Comparison of ENCODE assay signal across 31 cellular contexts in the genomic region with DNA sequence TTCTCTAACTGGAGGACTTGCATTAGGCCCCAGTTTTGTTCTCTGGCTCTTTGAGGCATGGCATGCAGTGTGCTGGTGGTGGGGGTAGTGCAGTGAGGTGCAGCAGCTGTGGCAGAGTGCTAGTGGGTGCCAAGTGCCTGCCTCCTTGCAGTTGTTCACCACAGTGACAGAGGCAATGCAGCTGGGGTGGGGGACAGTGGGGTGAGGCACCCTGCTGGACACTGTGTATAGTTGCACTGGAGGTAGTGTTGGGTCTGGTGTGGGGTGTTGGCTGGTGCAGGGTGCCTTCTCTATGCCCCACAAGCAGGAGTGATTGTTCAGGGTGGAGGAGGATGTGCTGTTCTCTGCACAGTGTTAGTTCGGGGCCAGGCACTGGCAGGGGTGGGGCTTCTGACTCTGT. TPM values are rescaled to one million over a fixed set of nuclear protein-coding genes. Genes with fewer than 3 reads are reported as not detected.
"Had no signal": no experiment of that assay in that cellular context is flagged by ENCODE, and none has a peak within 500 bp of the region (broad histone marks: within the 10 kb centered on the region; RNA-seq: fewer than 3 reads in every experiment).

No MANE protein-coding gene starts in this region.

- DNase-seq: effector CD4-positive, alpha-beta T cell; heart left ventricle; hippocampal formation; kidney glomerular epithelial cell; mesendoderm; naive thymus-derived CD4-positive, alpha-beta T cell; nucleus accumbens; ovary; sigmoid colon; stimulated activated CD4-positive, alpha-beta T cell treated with anti-CD3 and anti-CD28 coated beads, Interleukin-2, amount 100 ng/mL, for 24 hours; stimulated activated CD4-positive, alpha-beta T cell treated with anti-CD3 and anti-CD28 coated beads, Interleukin-4, amount 100 ng/mL, for 4 hours; transverse colon had no signal

- H3K4me1 Mint-ChIP-seq: naive thymus-derived CD4-positive, alpha-beta T cell; neural crest cell had no signal

- H3K4me1 ChIP-seq: heart left ventricle, right atrium auricular region, sigmoid colon, transverse colon had no signal

- FAIRE-seq: frontal cortex, islet of Langerhans, urothelium cell line had no signal

- H3K27ac ChIP-seq: coronary artery, heart left ventricle, ovary, right atrium auricular region, sigmoid colon, skin epidermis, thoracic aorta, transverse colon had no signal

- ATAC-seq: esophagus mucosa; heart left ventricle; naive thymus-derived CD4-positive, alpha-beta T cell had no signal

- H3K4me3 Mint-ChIP-seq: naive thymus-derived CD4-positive, alpha-beta T cell; neural crest cell; stimulated activated naive CD8-positive, alpha-beta T cell treated with anti-CD3 and anti-CD28 coated beads, Interleukin-15, Interleukin-2, amounts not matched to agents 100 ng/mL and 50 ng/mL, for 24 hours had no signal

- H3K27ac Mint-ChIP-seq: naive thymus-derived CD4-positive, alpha-beta T cell; stimulated activated naive CD8-positive, alpha-beta T cell treated with anti-CD3 and anti-CD28 coated beads, Interleukin-15, Interleukin-2, amounts not matched to agents 100 ng/mL and 50 ng/mL, for 24 hours had no signal

- H3K9me3 Mint-ChIP-seq: stimulated activated naive CD8-positive, alpha-beta T cell treated with anti-CD3 and anti-CD28 coated beads, Interleukin-15, Interleukin-2, amounts not matched to agents 100 ng/mL and 50 ng/mL, for 24 hours had no signal

- H3K4me3 ChIP-seq: coronary artery, heart left ventricle, ovary, right atrium auricular region, sigmoid colon, skin epidermis, thoracic aorta, transverse colon had no signal

- H3K9me3 ChIP-seq: ovary, thoracic aorta, transverse colon had no signal

- H3K36me3 ChIP-seq: heart left ventricle, ovary, right atrium auricular region, sigmoid colon, thoracic aorta, transverse colon had no signal

- H3K36me3 Mint-ChIP-seq: naive thymus-derived CD4-positive, alpha-beta T cell had no signal

- H3K27me3 ChIP-seq: heart left ventricle, ovary, right atrium auricular region, sigmoid colon, transverse colon had no signal

RNA-seq across cellular contexts. Expression of gene KEL, which starts 21.7 kb away (rescaled TPM):
- total RNA-seq: fibroblast of lung, lung microvascular endothelial cell, thoracic aorta had no signal

RNA-seq across cellular contexts. Expression of gene OR9A2, which starts 43.1 kb away (rescaled TPM):
- total RNA-seq: dermis microvascular lymphatic vessel endothelial cell; esophagus mucosa; fibroblast of lung; lung microvascular endothelial cell; mononuclear cell; naive thymus-derived CD4-positive, alpha-beta T cell; neural crest cell; posterior vena cava; right atrium auricular region; sigmoid colon; subcutaneous adipose tissue; thoracic aorta; transverse colon had no signal
- polyA plus RNA-seq: fibroblast of lung; heart left ventricle; liver; naive thymus-derived CD4-positive, alpha-beta T cell; ovary; sigmoid colon had no signal

RNA-seq across cellular contexts. Expression of gene LLCFC1, which starts 44.5 kb away (rescaled TPM):
- total RNA-seq: cerebellum, dermis microvascular lymphatic vessel endothelial cell, esophagus mucosa, fibroblast of lung, frontal cortex, glomerular endothelial cell, heart left ventricle, liver, lung microvascular endothelial cell, mononuclear cell, neural crest cell, ovary, posterior vena cava, right atrium auricular region, sigmoid colon, subcutaneous adipose tissue, thoracic aorta, transverse colon had no signal
- polyA plus RNA-seq: fibroblast of lung; heart left ventricle; liver; naive thymus-derived CD4-positive, alpha-beta T cell; ovary; sigmoid colon had no signal

RNA-seq across cellular contexts. Expression of gene TRPV5, which starts 50.3 kb away (rescaled TPM):
- total RNA-seq: dermis microvascular lymphatic vessel endothelial cell; esophagus mucosa; fibroblast of lung; frontal cortex; glomerular endothelial cell; heart left ventricle; lung microvascular endothelial cell; mononuclear cell; naive thymus-derived CD4-positive, alpha-beta T cell; ovary; posterior vena cava; right atrium auricular region; sigmoid colon; subcutaneous adipose tissue; thoracic aorta; transverse colon had no signal
- polyA plus RNA-seq: fibroblast of lung; heart left ventricle; liver; naive thymus-derived CD4-positive, alpha-beta T cell; ovary had no signal
